ENCODE assay signal across 1 cellular context in the genomic region with DNA sequence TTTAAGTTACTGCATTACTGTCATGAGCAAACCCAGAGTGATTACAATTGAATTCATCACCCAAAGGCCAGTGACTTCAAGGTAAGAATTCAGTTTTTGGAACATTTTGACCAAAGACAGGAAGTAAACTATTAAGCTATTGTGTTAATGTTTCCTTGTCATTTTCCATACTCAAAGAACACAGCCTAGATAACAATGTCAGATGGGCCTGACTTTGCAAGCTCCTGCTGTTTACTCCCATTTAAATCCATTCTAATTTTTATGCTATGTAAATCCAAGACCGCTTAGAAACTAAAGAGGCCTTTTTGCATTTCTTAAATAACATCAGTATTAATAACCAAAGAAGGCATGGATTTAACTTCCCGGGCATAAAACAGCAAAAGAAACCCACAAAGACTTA.
TF ChIP-seq lines count a peak whose summit lies in the region.

No MANE protein-coding gene starts in this region.

TF ChIP-seq in GM23338, 12 proteins besides CTCF, POLR2A, EP300 and RAD21:
- TF ChIP-seq, protein P1, sequence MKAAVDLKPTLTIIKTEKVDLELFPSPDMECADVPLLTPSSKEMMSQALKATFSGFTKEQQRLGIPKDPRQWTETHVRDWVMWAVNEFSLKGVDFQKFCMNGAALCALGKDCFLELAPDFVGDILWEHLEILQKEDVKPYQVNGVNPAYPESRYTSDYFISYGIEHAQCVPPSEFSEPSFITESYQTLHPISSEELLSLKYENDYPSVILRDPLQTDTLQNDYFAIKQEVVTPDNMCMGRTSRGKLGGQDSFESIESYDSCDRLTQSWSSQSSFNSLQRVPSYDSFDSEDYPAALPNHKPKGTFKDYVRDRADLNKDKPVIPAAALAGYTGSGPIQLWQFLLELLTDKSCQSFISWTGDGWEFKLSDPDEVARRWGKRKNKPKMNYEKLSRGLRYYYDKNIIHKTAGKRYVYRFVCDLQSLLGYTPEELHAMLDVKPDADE (IDR thresholded peaks at IDR 0.05): peak; percentile 55; the same call in 1 of the 2 replicates
- TF ChIP-seq NANOG (IDR thresholded peaks at IDR 0.05; ENCODE audit: borderline replicate concordance): peak; percentile 91
